Comparison of ENCODE assay signal across 10 cellular contexts in the genomic region with DNA sequence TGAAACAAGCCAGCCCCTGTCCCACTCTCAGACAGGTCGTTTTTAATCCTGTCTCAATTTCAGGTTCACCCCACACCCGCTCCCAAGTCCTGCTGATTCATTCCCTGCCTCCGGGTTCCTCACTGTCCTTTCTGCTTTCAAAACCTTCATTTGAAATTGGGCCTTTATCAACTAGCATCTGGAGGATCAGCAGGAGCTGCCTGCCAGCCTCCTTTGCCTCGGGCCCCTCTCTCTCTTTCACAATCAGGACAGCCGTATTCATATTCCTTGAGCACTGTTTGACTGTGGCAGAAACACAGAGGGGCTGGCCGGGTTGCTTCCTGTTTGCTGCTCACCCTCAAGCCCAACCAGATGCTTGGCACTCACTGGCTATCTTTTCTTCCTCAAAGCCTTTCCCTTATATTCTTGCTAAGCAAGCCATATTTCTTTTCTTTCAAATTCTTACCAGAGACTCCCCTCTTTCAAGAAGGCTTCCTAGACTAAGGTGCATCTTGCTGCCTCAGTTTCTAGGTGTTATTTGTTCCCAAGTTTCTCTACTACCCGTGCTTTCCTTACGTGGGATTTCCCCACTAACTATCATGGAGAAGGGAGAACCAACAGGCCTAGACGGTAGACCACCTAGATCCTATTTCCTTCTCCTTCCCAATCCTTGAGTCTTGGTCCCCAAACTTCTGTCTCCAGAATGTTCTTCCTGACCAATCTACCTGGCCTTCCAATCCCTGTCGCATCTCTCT. TPM values are rescaled to one million over a fixed set of nuclear protein-coding genes. Genes with fewer than 3 reads are reported as not detected.
DNase-seq lines count a peak whose midpoint lies in the region; TF ChIP-seq lines count a peak whose summit lies in the region.
"Had no signal": no experiment of that assay in that cellular context is flagged by ENCODE, and none has a peak within 500 bp of the region (broad histone marks: within the 10 kb centered on the region; RNA-seq: fewer than 3 reads in every experiment).

No MANE protein-coding gene starts in this region.

- H4K20me1 ChIP-seq in fibroblast of lung (ENCODE audit: control insufficient read depth, extremely low read depth, insufficient read depth, low read length): no peaks in the 10 kb centered on the region

- H3K4me1 ChIP-seq in fibroblast of lung (ENCODE audit: control insufficient read depth, extremely low read depth, insufficient read depth, low read length) (peaks cover 28% of the 10 kb centered on the region), stomach (peaks cover 0 to 59% (median 36%) of the 10 kb centered on the region in 4 donors), SJCRH30 (no peaks in the 10 kb centered on the region)

- no peaks in the 10 kb centered on the region for H3K9me3 ChIP-seq in fibroblast of lung (ENCODE audit: control insufficient read depth, insufficient read depth, low read depth, low read length)
- no peaks in the 10 kb centered on the region for H3K9me3 ChIP-seq in stomach
- no peaks in the 10 kb centered on the region for H3K9me3 ChIP-seq in SJCRH30 (replicated peaks)
- H3K9me3 ChIP-seq: BLaER1, right lobe of liver had no signal

- H3K4me3 ChIP-seq in fibroblast of lung (replicated peaks in 1 of 4; ENCODE audit: control extremely low read depth in 1 of 4, insufficient read depth in 1 of 4, low read depth in 3 of 4, low read length in 4 of 4): no peak overlapping the region
- no peak overlapping the region for H3K4me3 ChIP-seq in stomach
- H3K4me3 ChIP-seq in SJCRH30: no peak overlapping the region
- H3K4me3 ChIP-seq: BLaER1, right lobe of liver had no signal

- DNase-seq in NCI-H2227 (lab: John Stamatoyannopoulos, UW; ENCODE audit: unreplicated experiment) (peak; percentile 15), NCI-H2227 treated with DMSO at 0.1 percent for 48 hours (lab: John Stamatoyannopoulos, UW) (no peak), SK-MEL-5 (ENCODE audit: low read depth, low spot score) (peak; percentile 28), fibroblast of lung (ENCODE audit: low read depth in 2 of 2) (peak; percentile 50 to 82), stomach (no peak), NCI-H526 treated with DMSO at 0.1 percent for 48 hours (lab: John Stamatoyannopoulos, UW) (no peak), SJCRH30 (no peak), NCI-H345 (lab: John Stamatoyannopoulos, UW) (no peak)
- DNase-seq: right lobe of liver had no signal

- H3K4me2 ChIP-seq in fibroblast of lung (ENCODE audit: extremely low read depth, insufficient read depth, low read length): peak overlapping the region; percentile 68
- H3K4me2 ChIP-seq: BLaER1 had no signal

- TF ChIP-seq POLR2A in stomach (IDR thresholded peaks at IDR 0.05): no peak

- WGBS in stomach, 5 donors: 50 to 58% (median 56%) methylated on average over 10 of the region's 10 CpGs

- peaks cover 5% of the 10 kb centered on the region for H3K79me2 ChIP-seq in fibroblast of lung (ENCODE audit: control insufficient read depth, insufficient read depth, low read length)

- H3K36me3 ChIP-seq in fibroblast of lung (ENCODE audit: control insufficient read depth, insufficient read depth, low read length) (no peaks in the 10 kb centered on the region), stomach (peaks cover 0 to 7% (median 0%) of the 10 kb centered on the region in 4 donors), SJCRH30 (no peaks in the 10 kb centered on the region)
- H3K36me3 ChIP-seq: BLaER1, right lobe of liver had no signal

- no peaks in the 10 kb centered on the region for H3K27me3 ChIP-seq in fibroblast of lung (ENCODE audit: control insufficient read depth, insufficient read depth, low read length)
- H3K27me3 ChIP-seq in stomach: peaks cover 0 to 28% (median 9%) of the 10 kb centered on the region in 3 donors
- peaks cover 19% of the 10 kb centered on the region for H3K27me3 ChIP-seq in SJCRH30

- TF ChIP-seq CTCF in fibroblast of lung (conservative IDR thresholded peaks at IDR 0.05 in 1 of 2, IDR thresholded peaks at IDR 0.05 in 1 of 2; ENCODE audit: low read depth in 1 of 2, low read length in 2 of 2): no peak
- TF ChIP-seq CTCF in stomach (IDR thresholded peaks at IDR 0.05): no peak

- in situ Hi-C loops in SK-MEL-5 (cut with HindIII; ENCODE audit: low pct_unique_long_range_greater_than_20kb, low sequenced_read_pairs): no loop called here

- no peak overlapping the region for H2AFZ ChIP-seq in fibroblast of lung (ENCODE audit: low read length)

- no peak for TF ChIP-seq EP300 in stomach (IDR thresholded peaks at IDR 0.05)

- H3K9ac ChIP-seq in fibroblast of lung (ENCODE audit: insufficient read depth, low read length): no peak overlapping the region
- H3K9ac ChIP-seq: BLaER1 had no signal

- intact Hi-C loops in stomach (cut with DNase I; ENCODE audit: low total_unique reads): no loop called here

- H3K27ac ChIP-seq in fibroblast of lung (ENCODE audit: insufficient read depth, low read length): peak overlapping the region; percentile 46
- H3K27ac ChIP-seq in stomach: peak overlapping the region in 4 of 5 donors; percentile 28 to 87 (median 68)
- no peak overlapping the region for H3K27ac ChIP-seq in SJCRH30
- H3K27ac ChIP-seq: BLaER1, right lobe of liver had no signal

RNA-seq across cellular contexts. Expression of gene GALNT6, which starts 3.0 kb away (rescaled TPM):
- total RNA-seq in SK-MEL-5 (2014; rRNA removed; shearing (Covaris generic)): 1.3 and 3.7 TPM in 2 replicates
- 2.5 and 3.5 TPM in 2 replicates for polyA plus RNA-seq in SK-MEL-5 (2015; cell fraction: cytosol; rRNA removed)
- 0.44 and 1.7 TPM in 2 replicates for polyA plus RNA-seq in SK-MEL-5 (2015; cell fraction: nucleus; rRNA removed)
- total RNA-seq in fibroblast of lung: 25.9 and 115 TPM in 2 replicates
- polyA plus RNA-seq in fibroblast of lung: 25.2 and 74.2 TPM in 2 replicates
- 29.2 and 74.1 TPM in 2 replicates for polyA plus RNA-seq in fibroblast of lung (2012)
- polyA minus RNA-seq in fibroblast of lung (ENCODE audit: low replicate concordance): 28.5 and 191 TPM in 2 replicates
- total RNA-seq in stomach: 100 to 1,000 TPM in 1 of 5 donors, 10 to 100 TPM in 3, 1 to 10 TPM in 1; 4.1 to 155 (median 40.4) TPM
- polyA plus RNA-seq in stomach: 10 to 100 TPM in 1 of 3 donors, 1 to 10 TPM in 2; 3.4 to 11.8 (median 7.7) TPM
- total RNA-seq in SJCRH30 (2014; rRNA removed; shearing (Covaris generic)): 0.08 and 0.10 TPM in 2 replicates

RNA-seq across cellular contexts. Expression of gene SLC4A8, which starts 36.4 kb away (rescaled TPM):
- total RNA-seq in SK-MEL-5 (2014; rRNA removed; shearing (Covaris generic)): 0.11 TPM in 1 of 2 replicates, not detected in the other
- polyA plus RNA-seq in SK-MEL-5 (2015; cell fraction: cytosol; rRNA removed): 0.18 TPM in 1 of 2 replicates, not detected in the other
- 0.03 TPM in 1 of 2 replicates, not detected in the other for polyA plus RNA-seq in SK-MEL-5 (2015; cell fraction: nucleus; rRNA removed)
- total RNA-seq in fibroblast of lung (3.3 and 7.3 TPM in 2 replicates), stomach (1 to 10 TPM in 3 of 5 donors, under 1 TPM in 2; 0.29 to 9.7 (median 1.8) TPM)
- polyA plus RNA-seq in fibroblast of lung (4.9 and 12.4 TPM in 2 replicates), stomach (1 to 10 TPM in 1 of 3 donors, under 1 TPM in 2; 0.35 to 1.1 (median 0.87) TPM)
- polyA plus RNA-seq in fibroblast of lung (2012): 3.2 and 6.9 TPM in 2 replicates
- 8.6 and 11.3 TPM in 2 replicates for polyA minus RNA-seq in fibroblast of lung (ENCODE audit: low replicate concordance)
- total RNA-seq in SJCRH30 (2014; rRNA removed; shearing (Covaris generic)): under 0.01 and 0.08 TPM in 2 replicates

RNA-seq across cellular contexts. Expression of gene CELA1, which starts 41.8 kb away (rescaled TPM):
- not detected in 2 replicates for total RNA-seq in SK-MEL-5 (2014; rRNA removed; shearing (Covaris generic))
- polyA plus RNA-seq in SK-MEL-5 (2015; cell fraction: cytosol; rRNA removed): not detected in 2 replicates
- not detected in 2 replicates for polyA plus RNA-seq in SK-MEL-5 (2015; cell fraction: nucleus; rRNA removed)
- total RNA-seq in fibroblast of lung (not detected in 2 replicates), stomach (not detected)
- polyA plus RNA-seq in fibroblast of lung (not detected in 2 replicates), stomach (not detected)
- not detected in 2 replicates for polyA plus RNA-seq in fibroblast of lung (2012)
- polyA minus RNA-seq in fibroblast of lung (ENCODE audit: low replicate concordance): not detected in 2 replicates
- total RNA-seq in SJCRH30 (2014; rRNA removed; shearing (Covaris generic)): not detected in 2 replicates
- total RNA-seq: right lobe of liver had no signal

Comparison
In these comparisons a context has a peak if more than half of its experiments do, and no peak if none do; other contexts are left out.
1. DNase-seq: peak in NCI-H2227 (single experiment), SK-MEL-5 (single experiment) and fibroblast of lung (2 of 2); none in NCI-H2227 treated with DMSO at 0.1 percent for 48 hours (single experiment), stomach (single experiment), NCI-H526 treated with DMSO at 0.1 percent for 48 hours (single experiment), SJCRH30 (0 of 2) and NCI-H345 (single experiment).